In the genomic region with DNA sequence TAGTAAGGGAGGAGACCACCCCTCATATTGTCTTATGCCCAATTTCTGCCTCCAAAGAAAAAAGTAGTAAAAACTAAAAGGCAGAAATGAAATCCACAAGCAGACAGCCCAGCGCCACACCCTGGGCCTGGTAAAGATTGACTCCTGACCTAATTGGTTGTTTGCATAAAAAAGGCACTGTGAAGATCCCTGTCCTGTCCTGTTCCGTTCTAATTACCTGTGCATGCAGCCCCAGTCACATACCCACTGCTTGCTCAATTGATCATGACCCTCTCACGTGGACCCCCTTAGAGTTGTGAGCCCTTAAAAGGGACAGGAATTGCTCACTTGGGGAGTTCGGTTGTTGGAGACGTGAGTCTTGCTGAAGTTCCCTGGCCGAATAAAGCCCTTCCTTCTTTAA, we compare ENCODE assay signal across 8 cellular contexts. TPM values are rescaled to one million over a fixed set of nuclear protein-coding genes. Genes with fewer than 3 reads are reported as not detected.
DNase-seq lines count a peak whose midpoint lies in the region; ATAC-seq and TF ChIP-seq lines count a peak whose summit lies in the region.
"Not testable (repeated sequence)": the region's sequence is repeated elsewhere in the genome, so short reads cannot be mapped to it uniquely, and the experiment has no call there.

No MANE protein-coding gene starts in this region.

- intact Hi-C loops in CD4-positive, alpha-beta T cell (cut with DNase I, micrococcal nuclease), result loop anchor here in 1 of 2 experiments (2.0 kb wide), 1 partner anchor 260 kb away; no protein-coding TSS in a partner anchor
- intact Hi-C loops in OCI-LY7 (cut with micrococcal nuclease; ENCODE audit: unreplicated experiment); transverse colon (cut with DNase I; ENCODE audit: low total_unique reads): not testable (repeated sequence)
- intact Hi-C loops in esophagus muscularis mucosa (cut with DNase I), result loop anchor here (5.0 to 10.0 kb wide), 3 partner anchors 264 to 661 kb away; no protein-coding TSS in a partner anchor

- TF ChIP-seq POLR2A in esophagus muscularis mucosa (IDR thresholded peaks at IDR 0.05; ENCODE audit: low read depth); transverse colon (IDR thresholded peaks at IDR 0.05): not testable (repeated sequence)

- not testable (repeated sequence) for H3K27ac ChIP-seq in CD4-positive, alpha-beta T cell (ENCODE audit: low read depth, low read length); OCI-LY7 (ENCODE audit: low read depth, low read length, poor library complexity, severe bottlenecking)
- H3K27ac ChIP-seq in esophagus muscularis mucosa (replicated peaks in 1 of 4), result peak overlapping the region in 3 of 4 donors; percentile 91 to 99 (median 98)
- peak overlapping the region; percentile 98 for H3K27ac ChIP-seq in mesodermal cell (ENCODE audit: low read depth, low read length, severe bottlenecking)
- peak overlapping the region in 3 of 4 donors; percentile 98 to 100 (median 99) for H3K27ac ChIP-seq in transverse colon

- H3K36me3 ChIP-seq in OCI-LY7 (ENCODE audit: insufficient read depth, low read length); esophagus muscularis mucosa; mesodermal cell (ENCODE audit: control insufficient read depth, insufficient read depth, low read length); transverse colon: not testable (repeated sequence)

- not testable (repeated sequence) for TF ChIP-seq CTCF in CD4-positive, alpha-beta T cell (IDR thresholded peaks at IDR 0.05); OCI-LY7 (conservative IDR thresholded peaks at IDR 0.05; ENCODE audit: low read length); esophagus muscularis mucosa (IDR thresholded peaks at IDR 0.05); osteocyte (IDR thresholded peaks at IDR 0.05); transverse colon (IDR thresholded peaks at IDR 0.05)

- H3K4me1 Mint-ChIP-seq in CD4-positive, alpha-beta T cell (ENCODE audit: low read depth), result peaks cover 30% of the 10 kb centered on the region
- H3K4me1 Mint-ChIP-seq in activated CD4-positive, alpha-beta memory T cell treated with anti-CD3 and anti-CD28 coated beads, Interleukin-2, amount 10 ng/mL, durations not matched to agents 7 days and 5 days, result peaks cover 33% of the 10 kb centered on the region
- H3K4me1 Mint-ChIP-seq in activated naive CD8-positive, alpha-beta T cell treated with anti-CD3 and anti-CD28 coated beads for 36 hours, result peaks cover 20% of the 10 kb centered on the region
- H3K4me1 Mint-ChIP-seq in osteocyte (ENCODE audit: unreplicated experiment), result peaks cover 19% of the 10 kb centered on the region

- WGBS in esophagus muscularis mucosa, result 88% methylated on average over 6 of the region's 6 CpGs
- WGBS in mesodermal cell (ENCODE audit: insufficient coverage in 2 of 2), 2 experiments, result 80 to 82% methylated on average over 2 to 3 of the region's 6 CpGs
- 48 to 85% methylated on average over 2 to 6 of the region's 6 CpGs for WGBS in transverse colon (ENCODE audit: low coverage in 1 of 2), 2 donors

- H3K27me3 Mint-ChIP-seq in CD4-positive, alpha-beta T cell; activated CD4-positive, alpha-beta memory T cell treated with anti-CD3 and anti-CD28 coated beads, Interleukin-2, amount 10 ng/mL, durations not matched to agents 7 days and 5 days; activated naive CD8-positive, alpha-beta T cell treated with anti-CD3 and anti-CD28 coated beads for 36 hours; osteocyte (ENCODE audit: unreplicated experiment): not testable (repeated sequence)

- H3K9me2 ChIP-seq in OCI-LY7 (ENCODE audit: insufficient read depth, low read length), result not testable (repeated sequence)

- not testable (repeated sequence) for H2AFZ ChIP-seq in OCI-LY7 (ENCODE audit: low read length)

- not testable (repeated sequence) for ATAC-seq in CD4-positive, alpha-beta T cell (ENCODE audit: poor library complexity)

- in situ Hi-C loops in transverse colon (cut with MboI; ENCODE audit: low pct_ligation_motif_present in 1 of 4, low pct_unique_long_range_greater_than_20kb in 1 of 4, low sequenced_read_pairs in 3 of 4), result loop anchor here in 2 of 4 donors (10.0 to 25.0 kb wide), 3 partner anchors 264 to 654 kb away; a partner anchor contains a TSS

- not testable (repeated sequence) for TF ChIP-seq EP300 in esophagus muscularis mucosa (IDR thresholded peaks at IDR 0.05); transverse colon (IDR thresholded peaks at IDR 0.05; ENCODE audit: low read depth)

- peaks cover 14% of the 10 kb centered on the region for H3K36me3 Mint-ChIP-seq in CD4-positive, alpha-beta T cell (ENCODE audit: low read depth)
- H3K36me3 Mint-ChIP-seq in activated CD4-positive, alpha-beta memory T cell treated with anti-CD3 and anti-CD28 coated beads, Interleukin-2, amount 10 ng/mL, durations not matched to agents 7 days and 5 days (ENCODE audit: low read depth); activated naive CD8-positive, alpha-beta T cell treated with anti-CD3 and anti-CD28 coated beads for 36 hours; osteocyte (ENCODE audit: unreplicated experiment): not testable (repeated sequence)

- H3K9me3 ChIP-seq in CD4-positive, alpha-beta T cell (ENCODE audit: control insufficient read depth, low read length); OCI-LY7 (ENCODE audit: low read length); esophagus muscularis mucosa; mesodermal cell (ENCODE audit: control insufficient read depth, low read length); transverse colon: not testable (repeated sequence)

- POLR2A ChIA-PET in CD4-positive, alpha-beta T cell (lab: Charles Lee); OCI-LY7 (lab: Charles Lee): not testable (repeated sequence)
- POLR2A ChIA-PET in activated CD4-positive, alpha-beta memory T cell treated with anti-CD3 and anti-CD28 coated beads, Interleukin-2, amount 10 ng/mL, durations not matched to agents 7 days and 5 days (lab: Charles Lee), result interaction anchor here (2.1 to 4.7 kb wide), 2 partner anchors 8 to 71 kb away, joined by 8 to 122 read pairs; a partner anchor contains a TSS

- H3K4me3 Mint-ChIP-seq in CD4-positive, alpha-beta T cell, result peak overlapping the region; percentile 98
- H3K4me3 Mint-ChIP-seq in activated CD4-positive, alpha-beta memory T cell treated with anti-CD3 and anti-CD28 coated beads, Interleukin-2, amount 10 ng/mL, durations not matched to agents 7 days and 5 days, result peak overlapping the region; percentile 42
- H3K4me3 Mint-ChIP-seq in activated naive CD8-positive, alpha-beta T cell treated with anti-CD3 and anti-CD28 coated beads for 36 hours, result peak overlapping the region; percentile 89
- not testable (repeated sequence) for H3K4me3 Mint-ChIP-seq in osteocyte (ENCODE audit: unreplicated experiment)

- H3K4me3 ChIP-seq in OCI-LY7 (ENCODE audit: low read depth, low read length, poor library complexity, severe bottlenecking); esophagus muscularis mucosa; mesodermal cell (ENCODE audit: extremely low read depth, insufficient read depth, low read length, poor library complexity, severe bottlenecking); transverse colon: not testable (repeated sequence)

- DNase-seq in CD4-positive, alpha-beta T cell; OCI-LY7 (ENCODE audit: low spot score); activated CD4-positive, alpha-beta memory T cell treated with anti-CD3 and anti-CD28 coated beads, Interleukin-2, amount 10 ng/mL, durations not matched to agents 7 days and 5 days; activated naive CD8-positive, alpha-beta T cell treated with anti-CD3 and anti-CD28 coated beads for 36 hours; esophagus muscularis mucosa (ENCODE audit: extremely low spot score); osteocyte (ENCODE audit: extremely low spot score, unreplicated experiment); transverse colon: not testable (repeated sequence)

- CTCF ChIA-PET in CD4-positive, alpha-beta T cell (lab: Charles Lee), result interaction anchor here (2.4 kb wide), 1 partner anchor 10 kb away, joined by 22 read pairs; no protein-coding TSS in a partner anchor
- CTCF ChIA-PET in OCI-LY7 (lab: Charles Lee; ENCODE audit: unreplicated experiment), result interaction anchor here (2.5 kb wide), 1 partner anchor 10 kb away, joined by 13 read pairs; no protein-coding TSS in a partner anchor
- CTCF ChIA-PET in activated CD4-positive, alpha-beta memory T cell treated with anti-CD3 and anti-CD28 coated beads, Interleukin-2, amount 10 ng/mL, durations not matched to agents 7 days and 5 days (lab: Charles Lee), result interaction anchor here (1.2 to 3.3 kb wide), 4 partner anchors 11 to 98 kb away, joined by 3 to 79 read pairs (median 34); a partner anchor contains a TSS

- BruUV-seq in OCI-LY7 (replicated peaks; lab: Mats Ljungman, UMichigan), result not testable (repeated sequence)

- H3K4me1 ChIP-seq in OCI-LY7 (ENCODE audit: insufficient read depth, low read length, poor library complexity, severe bottlenecking) (peaks cover 22% of the 10 kb centered on the region), esophagus muscularis mucosa (peaks cover 19 to 31% (median 29%) of the 10 kb centered on the region in 4 donors), mesodermal cell (ENCODE audit: control insufficient read depth, insufficient read depth, low read length, poor library complexity, severe bottlenecking) (peaks cover 14% of the 10 kb centered on the region), transverse colon (peaks cover 16 to 30% (median 18%) of the 10 kb centered on the region in 4 donors)

- H3K27ac Mint-ChIP-seq in CD4-positive, alpha-beta T cell, result peak overlapping the region; percentile 99
- H3K27ac Mint-ChIP-seq in activated CD4-positive, alpha-beta memory T cell treated with anti-CD3 and anti-CD28 coated beads, Interleukin-2, amount 10 ng/mL, durations not matched to agents 7 days and 5 days, result peak overlapping the region; percentile 100
- H3K27ac Mint-ChIP-seq in activated naive CD8-positive, alpha-beta T cell treated with anti-CD3 and anti-CD28 coated beads for 36 hours, result peak overlapping the region; percentile 100
- peak overlapping the region; percentile 38 for H3K27ac Mint-ChIP-seq in osteocyte (ENCODE audit: unreplicated experiment)

- not testable (repeated sequence) for H3K9me3 Mint-ChIP-seq in CD4-positive, alpha-beta T cell; activated CD4-positive, alpha-beta memory T cell treated with anti-CD3 and anti-CD28 coated beads, Interleukin-2, amount 10 ng/mL, durations not matched to agents 7 days and 5 days; activated naive CD8-positive, alpha-beta T cell treated with anti-CD3 and anti-CD28 coated beads for 36 hours; osteocyte (ENCODE audit: unreplicated experiment)

- peak overlapping the region; percentile 92 for H3K4me2 ChIP-seq in OCI-LY7 (ENCODE audit: low read length)

- not testable (repeated sequence) for H3K27me3 ChIP-seq in CD4-positive, alpha-beta T cell (ENCODE audit: control insufficient read depth, insufficient read depth, low read length); esophagus muscularis mucosa; transverse colon

- peaks cover 29% of the 10 kb centered on the region for H3K79me2 ChIP-seq in OCI-LY7 (ENCODE audit: insufficient read depth, low read depth, low read length)

- peaks cover 18% of the 10 kb centered on the region for H4K20me1 ChIP-seq in OCI-LY7 (ENCODE audit: insufficient read depth, low read length)

RNA-seq across cellular contexts. Expression of a gene that starts 2.1 kb away (rescaled TPM):
- total RNA-seq in CD4-positive, alpha-beta T cell, result 10 to 100 TPM; 55.4 to 57.1 TPM
- total RNA-seq in OCI-LY7 (2014; rRNA removed; shearing (Covaris generic)), result 71.6 and 76.5 TPM in 2 replicates
- total RNA-seq in OCI-LY7 (2022) (33.7 and 33.9 TPM in 2 replicates), esophagus muscularis mucosa (10 to 100 TPM; 19.5 to 59.0 (median 27.4) TPM), osteocyte (12.4 and 14.0 TPM in 2 replicates), transverse colon (10 to 100 TPM; 16.5 to 43.4 (median 22.8) TPM)
- total RNA-seq in activated CD4-positive, alpha-beta memory T cell treated with anti-CD3 and anti-CD28 coated beads, Interleukin-2, amount 10 ng/mL, durations not matched to agents 7 days and 5 days, result 10 to 100 TPM; 26.2 to 28.4 TPM
- total RNA-seq in activated naive CD8-positive, alpha-beta T cell treated with anti-CD3 and anti-CD28 coated beads for 36 hours, result 10 to 100 TPM; 53.5 to 55.9 TPM
- 30.1 TPM for polyA plus RNA-seq in mesodermal cell (2013, experiment 1 of 2)
- polyA plus RNA-seq in mesodermal cell (2013, experiment 2 of 2), result 29.2 TPM

RNA-seq across cellular contexts. Expression of a gene that starts 13.5 kb away (rescaled TPM):
- 10 to 100 TPM; 38.1 to 43.6 TPM for total RNA-seq in CD4-positive, alpha-beta T cell
- total RNA-seq in OCI-LY7 (2014; rRNA removed; shearing (Covaris generic)), result 9.3 and 17.7 TPM in 2 replicates
- total RNA-seq in OCI-LY7 (2022) (17.1 and 20.1 TPM in 2 replicates), esophagus muscularis mucosa (10 to 100 TPM; 10.4 to 22.8 (median 21.0) TPM), osteocyte (14.4 and 16.8 TPM in 2 replicates), transverse colon (10 to 100 TPM in 2 of 4 donors, 1 to 10 TPM in 2; 4.9 to 23.3 (median 13.3) TPM)
- total RNA-seq in activated CD4-positive, alpha-beta memory T cell treated with anti-CD3 and anti-CD28 coated beads, Interleukin-2, amount 10 ng/mL, durations not matched to agents 7 days and 5 days, result 10 to 100 TPM; 13.5 to 14.3 TPM
- 10 to 100 TPM; 11.5 to 12.1 TPM for total RNA-seq in activated naive CD8-positive, alpha-beta T cell treated with anti-CD3 and anti-CD28 coated beads for 36 hours
- polyA plus RNA-seq in mesodermal cell (2013, experiment 1 of 2), result 12.4 TPM
- polyA plus RNA-seq in mesodermal cell (2013, experiment 2 of 2), result 13.4 TPM

Comparison
In these comparisons a context has a peak if more than half of its experiments do, and no peak if none do; other contexts are left out.
1. H3K27ac Mint-ChIP-seq: peak in every context shown above with its lines; median percentile 100 in activated CD4-positive, alpha-beta memory T cell treated with anti-CD3 and anti-CD28 coated beads, Interleukin-2, amount 10 ng/mL, durations not matched to agents 7 days and 5 days; 100 in activated naive CD8-positive, alpha-beta T cell treated with anti-CD3 and anti-CD28 coated beads for 36 hours; 99 in CD4-positive, alpha-beta T cell; 38 in osteocyte.